29 cellular contexts compared by ENCODE assay signal in the genomic region with DNA sequence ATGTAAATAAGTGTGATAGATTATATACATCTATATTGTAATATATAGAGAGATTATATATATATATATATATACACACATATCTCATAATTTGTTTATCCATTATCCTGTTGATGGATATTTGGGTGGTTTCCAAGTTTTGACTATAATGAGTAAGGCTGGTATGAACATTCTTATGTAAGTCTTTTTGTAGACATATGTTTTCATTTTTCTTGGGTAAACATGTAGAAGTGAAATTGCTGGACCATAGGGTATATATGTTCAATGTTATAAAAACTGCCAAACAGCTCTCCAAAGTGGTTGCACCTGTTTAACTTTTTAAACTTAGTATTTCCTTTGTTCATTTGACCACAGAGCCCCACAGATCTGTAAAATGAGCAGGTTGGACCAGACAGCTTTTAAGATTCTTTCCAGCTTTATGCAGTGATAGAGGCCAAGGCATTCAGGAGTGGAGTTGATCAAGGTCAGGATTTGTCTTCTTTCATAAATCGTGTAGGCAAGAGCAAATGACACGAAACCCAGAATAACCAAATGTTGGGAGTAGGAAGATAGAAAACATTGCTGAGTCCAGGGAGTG.
"Had no signal": no experiment of that assay in that cellular context is flagged by ENCODE, and none has a peak within 500 bp of the region (broad histone marks: within the 10 kb centered on the region; RNA-seq: fewer than 3 reads in every experiment).

No MANE protein-coding gene starts in this region.

- H3K36me3 Mint-ChIP-seq: activated naive CD8-positive, alpha-beta T cell treated with anti-CD3 and anti-CD28 coated beads for 36 hours; natural killer cell treated with Interleukin-12 subunit alpha and Interleukin-12 subunit beta and Interleukin-15 and Interleukin-18, amount 100 ng/mL, for 72 hours; WTC11 had no signal

- H3K27me3 Mint-ChIP-seq: activated naive CD8-positive, alpha-beta T cell treated with anti-CD3 and anti-CD28 coated beads for 36 hours; activated T-cell treated with anti-CD3 and anti-CD28 coated beads, Interleukin-2, amount 50 U/mL, for 24 hours; activated T-helper 17 cell treated with anti-CD3 and anti-CD28 coated beads, Interleukin-2, amount 50 U/mL, for 72 hours; stimulated activated naive CD8-positive, alpha-beta T cell treated with anti-CD3 and anti-CD28 coated beads, Interleukin-15, Interleukin-2, amounts not matched to agents 100 ng/mL and 50 ng/mL, for 24 hours had no signal

- H3K9me3 ChIP-seq: breast epithelium, left lung, neutrophil, ovary, prostate gland, right atrium auricular region, spleen, thyroid gland had no signal

- H3K79me2 ChIP-seq: hepatocyte had no signal

- H3K36me3 ChIP-seq: breast epithelium, left lung, neutrophil, ovary, prostate gland, right atrium auricular region, spleen, thyroid gland had no signal

- H3K27ac Mint-ChIP-seq: activated naive CD8-positive, alpha-beta T cell treated with anti-CD3 and anti-CD28 coated beads for 36 hours; activated T-cell treated with anti-CD3 and anti-CD28 coated beads, Interleukin-2, amount 50 U/mL, for 24 hours; activated T-helper 17 cell treated with anti-CD3 and anti-CD28 coated beads, Interleukin-2, amount 50 U/mL, for 72 hours; endodermal cell; immature natural killer cell; natural killer cell treated with Interleukin-12 subunit alpha and Interleukin-12 subunit beta and Interleukin-15 and Interleukin-18, amount 100 ng/mL, for 72 hours; stimulated activated naive CD8-positive, alpha-beta T cell treated with anti-CD3 and anti-CD28 coated beads, Interleukin-15, Interleukin-2, amounts not matched to agents 100 ng/mL and 50 ng/mL, for 24 hours; WTC11 had no signal

- H3K4me3 Mint-ChIP-seq: activated naive CD8-positive, alpha-beta T cell treated with anti-CD3 and anti-CD28 coated beads for 36 hours; activated T-cell treated with anti-CD3 and anti-CD28 coated beads, Interleukin-2, amount 50 U/mL, for 24 hours; activated T-helper 17 cell treated with anti-CD3 and anti-CD28 coated beads, Interleukin-2, amount 50 U/mL, for 72 hours; endodermal cell; immature natural killer cell; natural killer cell treated with Interleukin-12 subunit alpha and Interleukin-12 subunit beta and Interleukin-15 and Interleukin-18, amount 100 ng/mL, for 72 hours; stimulated activated naive CD8-positive, alpha-beta T cell treated with anti-CD3 and anti-CD28 coated beads, Interleukin-15, Interleukin-2, amounts not matched to agents 100 ng/mL and 50 ng/mL, for 24 hours; WTC11 had no signal

- H2AFZ ChIP-seq: hepatocyte had no signal

- H3K27me3 ChIP-seq: breast epithelium, hepatocyte, left lung, neutrophil, ovary, right atrium auricular region, spleen, thyroid gland had no signal

- DNase-seq: activated CD8-positive, alpha-beta memory T cell treated with anti-CD3 and anti-CD28 coated beads for 24 hours; activated CD8-positive, alpha-beta memory T cell treated with anti-CD3 and anti-CD28 coated beads, Interleukin-2, amount 50 U/mL, for 4 hours; activated naive CD4-positive, alpha-beta T cell; activated naive CD8-positive, alpha-beta T cell treated with anti-CD3 and anti-CD28 coated beads for 36 hours; activated T-cell treated with anti-CD3 and anti-CD28 coated beads, Interleukin-2, amount 50 U/mL, for 24 hours; amniotic stem cell; endodermal cell; foreskin melanocyte; immature natural killer cell; kidney glomerular epithelial cell; left lung; ovary; spleen; stimulated activated CD4-positive, alpha-beta T cell treated with anti-CD3 and anti-CD28 coated beads, Interleukin-4, amount 100 ng/mL, for 1 hour; substantia nigra; T-helper 9 cell; thyroid gland had no signal

- H3K4me2 ChIP-seq: hepatocyte had no signal

- H3K9me3 Mint-ChIP-seq: activated naive CD8-positive, alpha-beta T cell treated with anti-CD3 and anti-CD28 coated beads for 36 hours; activated T-cell treated with anti-CD3 and anti-CD28 coated beads, Interleukin-2, amount 50 U/mL, for 24 hours; activated T-helper 17 cell treated with anti-CD3 and anti-CD28 coated beads, Interleukin-2, amount 50 U/mL, for 72 hours; immature natural killer cell; natural killer cell treated with Interleukin-12 subunit alpha and Interleukin-12 subunit beta and Interleukin-15 and Interleukin-18, amount 100 ng/mL, for 72 hours; stimulated activated naive CD8-positive, alpha-beta T cell treated with anti-CD3 and anti-CD28 coated beads, Interleukin-15, Interleukin-2, amounts not matched to agents 100 ng/mL and 50 ng/mL, for 24 hours had no signal

- H3K27ac ChIP-seq: breast epithelium, coronary artery, epithelial cell of prostate, hepatocyte, left lung, neutrophil, ovary, prostate gland, right atrium auricular region, spleen, thyroid gland had no signal

- H3K4me1 Mint-ChIP-seq: activated naive CD8-positive, alpha-beta T cell treated with anti-CD3 and anti-CD28 coated beads for 36 hours; activated T-helper 17 cell treated with anti-CD3 and anti-CD28 coated beads, Interleukin-2, amount 50 U/mL, for 72 hours; endodermal cell; WTC11 had no signal

- H3K4me3 ChIP-seq: breast epithelium, coronary artery, hepatocyte, left lung, lung, ovary, prostate gland, right atrium auricular region, spleen, thyroid gland had no signal

- H3K4me1 ChIP-seq: breast epithelium, left lung, prostate gland, thyroid gland had no signal
